Comparison of ENCODE assay signal across 16 cellular contexts in genomic region chr5:147617191-147617606, GRCh38.
A peak's percentile ranks its signal among the peaks of the same experiment; 100 is the strongest.
DNase-seq lines count a peak whose midpoint lies in the region; ATAC-seq, FAIRE-seq and TF ChIP-seq lines count a peak whose summit lies in the region.
"Had no signal": no experiment of that assay in that cellular context is flagged by ENCODE, and none has a peak within 500 bp of the region (broad histone marks: within the 10 kb centered on the region; RNA-seq: fewer than 3 reads in every experiment).

No MANE protein-coding gene starts in this region.

- H4K20me1 ChIP-seq in HepG2 (ENCODE audit: insufficient read depth, low read length) (no peaks in the 10 kb centered on the region), astrocyte (ENCODE audit: insufficient read depth, low read length) (no peaks in the 10 kb centered on the region), hepatocyte (ENCODE audit: insufficient read depth, poor library complexity, severe bottlenecking) (no peaks in the 10 kb centered on the region)

- no peak overlapping the region for H3K4me3 ChIP-seq in right lobe of liver
- no peak overlapping the region for H3K4me3 ChIP-seq in HepG2 (replicated peaks in 1 of 3; ENCODE audit: insufficient read depth in 1 of 3, low read depth in 2 of 3, low read length in 3 of 3)
- no peak overlapping the region for H3K4me3 ChIP-seq in astrocyte (ENCODE audit: insufficient read depth, low read depth, low read length)
- H3K4me3 ChIP-seq in hepatocyte: no peak overlapping the region
- H3K4me3 ChIP-seq: GM12878, PC-9 had no signal

- H3K9me2 ChIP-seq in hepatocyte (replicated peaks; ENCODE audit: insufficient read depth): no peaks in the 10 kb centered on the region

- no peaks in the 10 kb centered on the region for H3K9me3 Mint-ChIP-seq in astrocyte (ENCODE audit: unreplicated experiment)
- H3K9me3 Mint-ChIP-seq: H9 had no signal

- DNase-seq in right lobe of liver (no peak), HepG2 (ENCODE audit: low spot score) (no peak), astrocyte (ENCODE audit: low read depth) (peak; percentile 85), hepatocyte (ENCODE audit: low spot score) (peak; percentile 6), glomerular visceral epithelial cell (ENCODE audit: extremely low spot score) (no peak), GM19239 (ENCODE audit: insufficient read length, low spot score) (no peak), D721Med (ENCODE audit: insufficient read length, low spot score) (no peak)
- DNase-seq: DMS153, H9, NCI-H1694 treated with DMSO at 0.1 percent for 48 hours, NCI-H510A treated with DMSO at 0.1 percent for 48 hours, PC-9 had no signal

- H3K27ac ChIP-seq in right lobe of liver (no peak overlapping the region), HepG2 (ENCODE audit: extremely low read length, insufficient read depth, low read length) (no peak overlapping the region), astrocyte (ENCODE audit: low read depth, low read length) (no peak overlapping the region), hepatocyte (peak overlapping the region; percentile 49)
- H3K27ac ChIP-seq: C4-2B, PC-9 had no signal

- H3K79me2 ChIP-seq in HepG2 (ENCODE audit: insufficient read depth, low read length) (no peaks in the 10 kb centered on the region), astrocyte (ENCODE audit: insufficient read depth, low read length) (no peaks in the 10 kb centered on the region), hepatocyte (no peaks in the 10 kb centered on the region)

- no peak for TF ChIP-seq RAD21 in HepG2 (CRISPR knock-in tag; IDR thresholded peaks at IDR 0.05)

- in situ Hi-C loops in HepG2 (cut with HindIII; ENCODE audit: extremely low pct_ligation_motif_present, low pct_unique_long_range_greater_than_20kb): no loop called here

- H3K4me2 ChIP-seq in HepG2 (ENCODE audit: low read depth, low read length): no peak overlapping the region
- no peak overlapping the region for H3K4me2 ChIP-seq in astrocyte (ENCODE audit: low read length)
- peak overlapping the region; percentile 19 for H3K4me2 ChIP-seq in hepatocyte
- H3K4me2 ChIP-seq: PC-9 had no signal

- no peaks in the 10 kb centered on the region for H3K36me3 ChIP-seq in right lobe of liver
- H3K36me3 ChIP-seq in HepG2 (replicated peaks in 1 of 2; ENCODE audit: control insufficient read depth in 1 of 2, insufficient read depth in 2 of 2, low read length in 2 of 2): no peaks in the 10 kb centered on the region
- H3K36me3 ChIP-seq in astrocyte (ENCODE audit: insufficient read depth, low read length): no peaks in the 10 kb centered on the region
- no peaks in the 10 kb centered on the region for H3K36me3 ChIP-seq in hepatocyte (replicated peaks; ENCODE audit: insufficient read depth, low read depth)

- H3K27ac Mint-ChIP-seq in astrocyte (ENCODE audit: unreplicated experiment): no peak overlapping the region

- H3K4me3 Mint-ChIP-seq in astrocyte (ENCODE audit: unreplicated experiment): no peak overlapping the region
- H3K4me3 Mint-ChIP-seq: H9 had no signal

- CTCF ChIA-PET in HepG2 (lab: Yijun Ruan, JAX; ENCODE audit: low intra/inter-chr PET ratio, low total read pairs): no interaction called here

- H2AFZ ChIP-seq in HepG2 (ENCODE audit: low read length): no peak overlapping the region
- no peak overlapping the region for H2AFZ ChIP-seq in astrocyte (ENCODE audit: low read depth, low read length)
- H2AFZ ChIP-seq in hepatocyte: no peak overlapping the region
- H2AFZ ChIP-seq: PC-9 had no signal

- H3K4me1 Mint-ChIP-seq in astrocyte (ENCODE audit: low read depth, unreplicated experiment): no peaks in the 10 kb centered on the region

- H3K9ac ChIP-seq in HepG2 (ENCODE audit: insufficient read depth, low read depth, low read length): no peak overlapping the region
- H3K9ac ChIP-seq in astrocyte (ENCODE audit: low read length): no peak overlapping the region

- FAIRE-seq in HepG2 (lab: Jason Lieb, UNC) (no peak), astrocyte (lab: Jason Lieb, UNC) (no peak), GM19239 (lab: Jason Lieb, UNC) (no peak), D721Med (lab: Jason Lieb, UNC) (no peak)
- FAIRE-seq: A204.1, GM12878 had no signal

- BruUV-seq in HepG2 (replicated peaks; lab: Mats Ljungman, UMichigan): no TSS peak

- H3K4me1 ChIP-seq in right lobe of liver (peaks cover 0 to 18% (median 5%) of the 10 kb centered on the region in 4 donors), HepG2 (ENCODE audit: insufficient read depth, low read length) (no peaks in the 10 kb centered on the region), astrocyte (ENCODE audit: insufficient read depth, low read length) (no peaks in the 10 kb centered on the region), hepatocyte (ENCODE audit: insufficient read depth) (peaks cover 5% of the 10 kb centered on the region)

- H3K27me3 Mint-ChIP-seq in astrocyte (ENCODE audit: low read depth, unreplicated experiment): no peaks in the 10 kb centered on the region

- intact Hi-C loops in right lobe of liver (cut with DNase I): no loop called here
- intact Hi-C loops in HepG2 (cut with micrococcal nuclease; ENCODE audit: unreplicated experiment): no loop called here

- peaks cover 11% of the 10 kb centered on the region for H3K36me3 Mint-ChIP-seq in astrocyte (ENCODE audit: low read depth, unreplicated experiment)

- peak in 3 of 4 donors; percentile 44 to 70 (median 52) for ATAC-seq in right lobe of liver
- no peak for ATAC-seq in HepG2
- ATAC-seq in HG03097 (IDR thresholded peaks at IDR 0.05; ENCODE audit: low FRiP score, unreplicated experiment): no peak
- ATAC-seq: GM12878 had no signal

- TF ChIP-seq POLR2A in right lobe of liver (IDR thresholded peaks at IDR 0.05) (no peak), HepG2 (IDR thresholded peaks at IDR 0.05; ENCODE audit: insufficient read depth in 1 of 2, low read depth in 2 of 2, low read length in 2 of 2) (no peak)

- no peak for TF ChIP-seq EP300 in HepG2 (IDR thresholded peaks at IDR 0.05; ENCODE audit: low read depth in 2 of 2, low read length in 2 of 2)
- TF ChIP-seq EP300 in HepG2 (CRISPR knock-in tag; IDR thresholded peaks at IDR 0.05; ENCODE audit: borderline replicate concordance): no peak

- TF ChIP-seq CTCF in right lobe of liver (IDR thresholded peaks at IDR 0.05) (no peak), HepG2 (CRISPR knock-in tag; IDR thresholded peaks at IDR 0.05) (no peak), astrocyte (IDR thresholded peaks at IDR 0.05; ENCODE audit: insufficient read depth, low read depth, low read length) (no peak), hepatocyte (IDR thresholded peaks at IDR 0.05; ENCODE audit: poor library complexity) (no peak), D721Med (IDR thresholded peaks at IDR 0.05; ENCODE audit: insufficient read depth, missing control alignments) (no peak)

- H3K27me3 ChIP-seq in right lobe of liver (no peaks in the 10 kb centered on the region), HepG2 (ENCODE audit: control insufficient read depth in 1 of 2, insufficient read depth in 2 of 2, low read length in 2 of 2) (no peaks in the 10 kb centered on the region), astrocyte (ENCODE audit: insufficient read depth, low read length) (no peaks in the 10 kb centered on the region), hepatocyte (no peaks in the 10 kb centered on the region)

- no peaks in the 10 kb centered on the region for H3K9me3 ChIP-seq in right lobe of liver
- H3K9me3 ChIP-seq in HepG2 (ENCODE audit: low read length): no peaks in the 10 kb centered on the region
- H3K9me3 ChIP-seq in astrocyte (ENCODE audit: insufficient read depth, low read depth, low read length): no peaks in the 10 kb centered on the region
- H3K9me3 ChIP-seq in hepatocyte (ENCODE audit: low read depth): no peaks in the 10 kb centered on the region

- 61% methylated on average over 4 of the region's 4 CpGs for WGBS in right lobe of liver (ENCODE audit: insufficient coverage, low coverage, low lambda C conversion rate, missing lambda C conversion rate)
- 42% methylated on average over 4 of the region's 4 CpGs for WGBS in HepG2 (ENCODE audit: low lambda C conversion rate)
- WGBS in hepatocyte (ENCODE audit: low lambda C conversion rate, missing lambda C conversion rate): 43% methylated on average over 4 of the region's 4 CpGs

- POLR2A ChIA-PET in HepG2 (lab: Yijun Ruan, JAX): no interaction called here

TF ChIP-seq in HepG2, 621 proteins besides CTCF, POLR2A, EP300 and RAD21 (continues in another document):
- no peak for TF ChIP-seq PHB2 (IDR thresholded peaks at IDR 0.05; ENCODE audit: partially characterized antibody)
- TF ChIP-seq ZNF773 (CRISPR knock-in tag; IDR thresholded peaks at IDR 0.05; ENCODE audit: borderline replicate concordance): no peak
- TF ChIP-seq KLF12 (CRISPR knock-in tag; IDR thresholded peaks at IDR 0.05; ENCODE audit: borderline replicate concordance): no peak
- no peak for TF ChIP-seq ZNF780A (CRISPR knock-in tag; IDR thresholded peaks at IDR 0.05)
- no peak for TF ChIP-seq ZNF446 (CRISPR knock-in tag; IDR thresholded peaks at IDR 0.05)
- no peak for TF ChIP-seq JUND (CRISPR knock-in tag; IDR thresholded peaks at IDR 0.05)
- TF ChIP-seq, protein P1, sequence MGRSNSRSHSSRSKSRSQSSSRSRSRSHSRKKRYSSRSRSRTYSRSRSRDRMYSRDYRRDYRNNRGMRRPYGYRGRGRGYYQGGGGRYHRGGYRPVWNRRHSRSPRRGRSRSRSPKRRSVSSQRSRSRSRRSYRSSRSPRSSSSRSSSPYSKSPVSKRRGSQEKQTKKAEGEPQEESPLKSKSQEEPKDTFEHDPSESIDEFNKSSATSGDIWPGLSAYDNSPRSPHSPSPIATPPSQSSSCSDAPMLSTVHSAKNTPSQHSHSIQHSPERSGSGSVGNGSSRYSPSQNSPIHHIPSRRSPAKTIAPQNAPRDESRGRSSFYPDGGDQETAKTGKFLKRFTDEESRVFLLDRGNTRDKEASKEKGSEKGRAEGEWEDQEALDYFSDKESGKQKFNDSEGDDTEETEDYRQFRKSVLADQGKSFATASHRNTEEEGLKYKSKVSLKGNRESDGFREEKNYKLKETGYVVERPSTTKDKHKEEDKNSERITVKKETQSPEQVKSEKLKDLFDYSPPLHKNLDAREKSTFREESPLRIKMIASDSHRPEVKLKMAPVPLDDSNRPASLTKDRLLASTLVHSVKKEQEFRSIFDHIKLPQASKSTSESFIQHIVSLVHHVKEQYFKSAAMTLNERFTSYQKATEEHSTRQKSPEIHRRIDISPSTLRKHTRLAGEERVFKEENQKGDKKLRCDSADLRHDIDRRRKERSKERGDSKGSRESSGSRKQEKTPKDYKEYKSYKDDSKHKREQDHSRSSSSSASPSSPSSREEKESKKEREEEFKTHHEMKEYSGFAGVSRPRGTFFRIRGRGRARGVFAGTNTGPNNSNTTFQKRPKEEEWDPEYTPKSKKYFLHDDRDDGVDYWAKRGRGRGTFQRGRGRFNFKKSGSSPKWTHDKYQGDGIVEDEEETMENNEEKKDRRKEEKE (IDR thresholded peaks at IDR 0.05): no peak

Comparison
In these comparisons a context has a peak if more than half of its experiments do, and no peak if none do; other contexts are left out.
1. ATAC-seq: peak in right lobe of liver (3 of 4); none in HepG2 (single experiment) and HG03097 (single experiment).
2. DNase-seq: peak in astrocyte (single experiment) and hepatocyte (single experiment); none in right lobe of liver (0 of 3), HepG2 (single experiment), glomerular visceral epithelial cell (single experiment), GM19239 (single experiment) and D721Med (single experiment).